1 cellular context compared by ENCODE assay signal in the genomic region with DNA sequence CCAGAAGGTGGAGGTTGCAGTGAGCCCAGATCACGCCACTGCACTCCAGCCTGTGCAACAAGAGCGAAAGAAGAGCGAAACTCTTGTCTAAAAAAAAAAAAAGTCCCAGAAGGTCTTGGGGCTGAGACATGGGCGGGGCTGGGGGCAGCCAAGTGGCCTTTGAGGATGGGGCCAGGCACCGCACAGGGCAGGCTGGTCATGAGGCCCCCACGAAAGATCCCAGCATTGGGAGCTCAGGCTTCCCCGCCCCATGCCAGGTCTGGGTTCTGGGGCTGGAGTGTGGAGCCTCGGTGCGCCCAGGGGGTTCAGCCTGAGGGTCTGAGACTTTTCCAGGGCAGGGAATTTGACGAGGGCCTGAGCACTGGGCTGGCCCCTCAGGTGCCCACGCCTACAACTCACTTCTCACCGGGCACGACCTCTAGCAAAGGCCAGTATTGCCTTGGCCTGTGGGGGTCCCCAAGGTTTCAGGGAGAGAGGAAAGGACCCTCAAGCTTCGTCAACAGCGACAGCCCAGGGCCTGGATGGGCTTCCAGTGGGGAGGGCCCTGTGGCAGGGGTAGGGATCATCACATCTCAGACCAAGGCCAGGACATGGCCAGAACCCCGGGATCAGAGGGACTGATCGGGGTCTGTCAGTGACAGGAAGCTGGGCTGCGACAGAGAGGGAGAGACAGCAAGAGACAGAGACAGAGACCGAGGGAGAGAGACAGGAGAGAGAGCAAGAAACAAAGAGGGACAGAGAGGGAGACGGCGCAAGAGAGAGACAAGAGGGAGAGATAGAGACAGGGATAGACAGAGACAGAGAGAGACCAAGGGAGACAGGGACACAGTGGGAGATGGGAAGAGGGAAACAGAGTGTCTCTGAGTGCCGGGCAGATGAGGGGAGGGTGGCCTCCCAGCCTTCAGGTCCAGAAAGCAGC.
TF ChIP-seq lines count a peak whose summit lies in the region.

No MANE protein-coding gene starts in this region.

TF ChIP-seq in IMR-90, 13 proteins besides CTCF, POLR2A, EP300 and RAD21:
- no peak for TF ChIP-seq SMC3 (IDR thresholded peaks at IDR 0.05; ENCODE audit: low read depth, low read length)
- TF ChIP-seq NFE2L2 (IDR thresholded peaks at IDR 0.05; ENCODE audit: low read depth, low read length) = no peak
- TF ChIP-seq, protein P1, sequence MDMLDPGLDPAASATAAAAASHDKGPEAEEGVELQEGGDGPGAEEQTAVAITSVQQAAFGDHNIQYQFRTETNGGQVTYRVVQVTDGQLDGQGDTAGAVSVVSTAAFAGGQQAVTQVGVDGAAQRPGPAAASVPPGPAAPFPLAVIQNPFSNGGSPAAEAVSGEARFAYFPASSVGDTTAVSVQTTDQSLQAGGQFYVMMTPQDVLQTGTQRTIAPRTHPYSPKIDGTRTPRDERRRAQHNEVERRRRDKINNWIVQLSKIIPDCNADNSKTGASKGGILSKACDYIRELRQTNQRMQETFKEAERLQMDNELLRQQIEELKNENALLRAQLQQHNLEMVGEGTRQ (IDR thresholded peaks at IDR 0.05; ENCODE audit: low read depth, low read length) = no peak
- TF ChIP-seq RCOR1 (IDR thresholded peaks at IDR 0.05; ENCODE audit: insufficient replicate concordance, low read length) = no peak
- TF ChIP-seq CEBPB (IDR thresholded peaks at IDR 0.05; ENCODE audit: low read depth, low read length) = no peak
- TF ChIP-seq BHLHE40 (IDR thresholded peaks at IDR 0.05; ENCODE audit: low read depth, low read length) = no peak
- TF ChIP-seq MAFK (IDR thresholded peaks at IDR 0.05; ENCODE audit: low read depth, low read length) = no peak
- no peak for TF ChIP-seq FOS (IDR thresholded peaks at IDR 0.05; ENCODE audit: low read depth, low read length)
